Comparison of ENCODE assay signal across 19 cellular contexts in the genomic region with DNA sequence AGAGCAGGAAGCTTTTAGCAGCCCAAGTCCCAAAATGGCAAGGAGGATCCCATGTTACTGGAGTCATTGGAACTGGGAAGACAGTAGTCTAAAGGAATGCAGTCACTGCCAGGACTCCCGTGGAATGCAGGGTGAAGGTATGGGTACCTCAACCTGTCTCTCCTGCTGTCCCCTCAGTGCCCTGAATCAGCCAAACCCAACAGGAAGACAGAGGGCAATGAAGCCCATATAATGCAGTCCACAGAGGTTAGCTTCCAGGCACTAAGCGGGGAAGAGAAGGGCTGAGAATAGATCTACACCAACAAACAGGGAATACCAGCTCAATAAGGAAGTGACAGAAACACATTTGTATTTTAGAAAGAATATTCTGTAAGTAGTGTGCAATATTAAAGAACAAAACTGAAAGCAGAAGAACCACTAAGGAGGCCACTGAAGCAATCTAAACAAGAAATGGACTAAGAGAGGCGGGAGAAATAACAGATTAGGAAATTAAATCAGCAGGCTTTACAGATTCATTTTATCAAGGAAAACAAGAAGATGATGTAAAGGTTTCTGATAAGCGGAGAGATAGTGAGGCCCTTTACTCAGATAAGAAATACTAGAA. TPM values are rescaled to one million over a fixed set of nuclear protein-coding genes. Genes with fewer than 3 reads are reported as not detected.
DNase-seq lines count a peak whose midpoint lies in the region; ATAC-seq lines count a peak whose summit lies in the region.
"Had no signal": no experiment of that assay in that cellular context is flagged by ENCODE, and none has a peak within 500 bp of the region (broad histone marks: within the 10 kb centered on the region; RNA-seq: fewer than 3 reads in every experiment).

No MANE protein-coding gene starts in this region.

- no peaks in the 10 kb centered on the region for H3K27me3 Mint-ChIP-seq in activated naive CD8-positive, alpha-beta T cell treated with anti-CD3 and anti-CD28 coated beads for 36 hours
- no peaks in the 10 kb centered on the region for H3K27me3 Mint-ChIP-seq in activated naive CD8-positive, alpha-beta T cell treated with anti-CD3 and anti-CD28 coated beads, Interleukin-2, amount 50 U/mL, for 24 hours
- no peaks in the 10 kb centered on the region for H3K27me3 Mint-ChIP-seq in dendritic cell treated with granulocyte-macrophage colony-stimulating factor and Interleukin-4, amounts not matched to agents 40 ng/mL and 50 ng/mL, for 4 days

- no peak for DNase-seq in activated naive CD8-positive, alpha-beta T cell treated with anti-CD3 and anti-CD28 coated beads for 36 hours
- no peak for DNase-seq in activated naive CD8-positive, alpha-beta T cell treated with anti-CD3 and anti-CD28 coated beads, Interleukin-2, amount 50 U/mL, for 24 hours
- DNase-seq in MV-4-11 (lab: John Stamatoyannopoulos, UW) = peak; percentile 71
- DNase-seq: activated CD4-positive, alpha-beta T cell treated with anti-CD3 and anti-CD28 coated beads, Interleukin-2, amount 50 U/mL, for 4 hours; activated naive CD4-positive, alpha-beta T cell treated with anti-CD3 and anti-CD28 coated beads, Interleukin-2, amount 50 U/mL, for 16 hours; body of pancreas; cortex of kidney; DND-41; hippocampal formation; kidney; mesendoderm; NCI-H69; retina; stimulated activated CD4-positive, alpha-beta T cell treated with anti-CD3 and anti-CD28 coated beads, Interleukin-12 subunit alpha, Interleukin-12 subunit beta, amount 100 ng/mL, for 4 hours had no signal

- ATAC-seq in activated naive CD8-positive, alpha-beta T cell treated with anti-CD3 and anti-CD28 coated beads, Interleukin-2, amount 50 U/mL, for 24 hours = no peak
- ATAC-seq in GM21528 (IDR thresholded peaks at IDR 0.05; ENCODE audit: low FRiP score, unreplicated experiment) (no peak), HG03378 (IDR thresholded peaks at IDR 0.05; ENCODE audit: unreplicated experiment) (no peak), GM19455 (IDR thresholded peaks at IDR 0.05; ENCODE audit: unreplicated experiment) (no peak), GM21381 (IDR thresholded peaks at IDR 0.05; ENCODE audit: unreplicated experiment) (no peak)
- ATAC-seq: body of pancreas had no signal

- peaks cover 18% of the 10 kb centered on the region for H3K36me3 Mint-ChIP-seq in activated naive CD8-positive, alpha-beta T cell treated with anti-CD3 and anti-CD28 coated beads for 36 hours
- H3K36me3 Mint-ChIP-seq in activated naive CD8-positive, alpha-beta T cell treated with anti-CD3 and anti-CD28 coated beads, Interleukin-2, amount 50 U/mL, for 24 hours (ENCODE audit: low read depth) = peaks cover 19% of the 10 kb centered on the region
- H3K36me3 Mint-ChIP-seq in dendritic cell treated with granulocyte-macrophage colony-stimulating factor and Interleukin-4, amounts not matched to agents 40 ng/mL and 50 ng/mL, for 4 days (ENCODE audit: low read depth) = no peaks in the 10 kb centered on the region

- H3K4me1 Mint-ChIP-seq in activated naive CD8-positive, alpha-beta T cell treated with anti-CD3 and anti-CD28 coated beads for 36 hours = peaks cover 36% of the 10 kb centered on the region
- H3K4me1 Mint-ChIP-seq in activated naive CD8-positive, alpha-beta T cell treated with anti-CD3 and anti-CD28 coated beads, Interleukin-2, amount 50 U/mL, for 24 hours = peaks cover 40% of the 10 kb centered on the region
- H3K4me1 Mint-ChIP-seq in dendritic cell treated with granulocyte-macrophage colony-stimulating factor and Interleukin-4, amounts not matched to agents 40 ng/mL and 50 ng/mL, for 4 days (ENCODE audit: low read depth) = peaks cover 58% of the 10 kb centered on the region

- peak overlapping the region; percentile 0 for H3K27ac Mint-ChIP-seq in activated naive CD8-positive, alpha-beta T cell treated with anti-CD3 and anti-CD28 coated beads for 36 hours
- H3K27ac Mint-ChIP-seq in activated naive CD8-positive, alpha-beta T cell treated with anti-CD3 and anti-CD28 coated beads, Interleukin-2, amount 50 U/mL, for 24 hours = no peak overlapping the region
- H3K27ac Mint-ChIP-seq in dendritic cell treated with granulocyte-macrophage colony-stimulating factor and Interleukin-4, amounts not matched to agents 40 ng/mL and 50 ng/mL, for 4 days = peak overlapping the region; percentile 74

- intact Hi-C loops in dendritic cell treated with granulocyte-macrophage colony-stimulating factor and Interleukin-4, amounts not matched to agents 40 ng/mL and 50 ng/mL, for 4 days (cut with micrococcal nuclease) = no loop called here

- H3K9me3 Mint-ChIP-seq in activated naive CD8-positive, alpha-beta T cell treated with anti-CD3 and anti-CD28 coated beads for 36 hours = no peaks in the 10 kb centered on the region
- no peaks in the 10 kb centered on the region for H3K9me3 Mint-ChIP-seq in activated naive CD8-positive, alpha-beta T cell treated with anti-CD3 and anti-CD28 coated beads, Interleukin-2, amount 50 U/mL, for 24 hours
- no peaks in the 10 kb centered on the region for H3K9me3 Mint-ChIP-seq in dendritic cell treated with granulocyte-macrophage colony-stimulating factor and Interleukin-4, amounts not matched to agents 40 ng/mL and 50 ng/mL, for 4 days

- no peak overlapping the region for H3K4me3 Mint-ChIP-seq in activated naive CD8-positive, alpha-beta T cell treated with anti-CD3 and anti-CD28 coated beads for 36 hours
- no peak overlapping the region for H3K4me3 Mint-ChIP-seq in activated naive CD8-positive, alpha-beta T cell treated with anti-CD3 and anti-CD28 coated beads, Interleukin-2, amount 50 U/mL, for 24 hours
- H3K4me3 Mint-ChIP-seq in dendritic cell treated with granulocyte-macrophage colony-stimulating factor and Interleukin-4, amounts not matched to agents 40 ng/mL and 50 ng/mL, for 4 days = peak overlapping the region; percentile 48

RNA-seq across cellular contexts. Expression of gene NEMP2, which starts 8.3 kb away (rescaled TPM):
- total RNA-seq in activated naive CD8-positive, alpha-beta T cell treated with anti-CD3 and anti-CD28 coated beads for 36 hours = 10 to 100 TPM; 14.5 to 15.7 TPM
